20 cellular contexts compared by ENCODE assay signal in the genomic region with DNA sequence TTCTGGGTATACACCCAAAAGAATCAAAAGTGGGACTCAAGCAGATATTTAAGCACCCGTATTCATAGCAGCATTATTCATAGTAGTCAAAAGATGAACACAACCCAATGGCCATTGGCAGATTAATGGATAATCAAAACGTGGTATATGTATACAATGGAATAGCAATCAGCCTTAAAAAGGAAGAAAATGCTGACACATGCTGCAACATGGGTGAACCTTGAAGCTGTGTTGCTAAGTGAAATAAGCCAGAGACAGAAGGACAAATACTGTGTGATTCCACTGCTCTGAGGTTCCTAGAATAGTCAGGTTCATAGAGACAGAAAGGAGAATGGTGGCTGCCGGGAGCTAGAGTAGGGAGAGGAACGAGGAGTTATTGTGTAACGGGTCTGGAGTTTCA.
DNase-seq lines count a peak whose midpoint lies in the region; ATAC-seq and TF ChIP-seq lines count a peak whose summit lies in the region.
"Had no signal": no experiment of that assay in that cellular context is flagged by ENCODE, and none has a peak within 500 bp of the region (broad histone marks: within the 10 kb centered on the region; RNA-seq: fewer than 3 reads in every experiment).

No MANE protein-coding gene starts in this region.

- H3K4me3 ChIP-seq in left ventricle myocardium inferior (no peak overlapping the region), right cardiac atrium (ENCODE audit: low read length) (no peak overlapping the region), gastroesophageal sphincter (no peak overlapping the region), transverse colon (no peak overlapping the region), vagina (no peak overlapping the region)
- H3K4me3 ChIP-seq: BLaER1 treated with 17β-estradiol and CSF1 and Interleukin-3, amounts not matched to agents 10 nM and 100 nM had no signal

- DNase-seq in DMS 273 (lab: John Stamatoyannopoulos, UW; ENCODE audit: unreplicated experiment) (peak; percentile 24), DMS 273 treated with DMSO at 0.1 percent for 48 hours (lab: John Stamatoyannopoulos, UW) (no peak), left ventricle myocardium inferior (no peak), right cardiac atrium (no peak), transverse colon (no peak), vagina (ENCODE audit: extremely low spot score in 2 of 2) (no peak)
- DNase-seq: Caco-2; CD4-positive, alpha-beta memory T cell; DMS153; GDM1; IMR-90; NCI-H187; NCI-H226; NCI-H82 had no signal

- TF ChIP-seq POLR2A in gastroesophageal sphincter (IDR thresholded peaks at IDR 0.05) (no peak), transverse colon (IDR thresholded peaks at IDR 0.05) (no peak), vagina (IDR thresholded peaks at IDR 0.05) (no peak)

- H3K27me3 ChIP-seq in left ventricle myocardium inferior (ENCODE audit: low read depth), result peaks cover 32% of the 10 kb centered on the region
- no peaks in the 10 kb centered on the region for H3K27me3 ChIP-seq in right cardiac atrium (ENCODE audit: control insufficient read depth, insufficient read depth)
- H3K27me3 ChIP-seq in gastroesophageal sphincter, result no peaks in the 10 kb centered on the region
- H3K27me3 ChIP-seq in transverse colon, result no peaks in the 10 kb centered on the region
- no peaks in the 10 kb centered on the region for H3K27me3 ChIP-seq in vagina
- H3K27me3 ChIP-seq: BLaER1 treated with 17β-estradiol and CSF1 and Interleukin-3, amounts not matched to agents 10 nM and 100 nM had no signal

- peaks cover 22% of the 10 kb centered on the region for H3K4me1 ChIP-seq in left ventricle myocardium inferior
- H3K4me1 ChIP-seq in right cardiac atrium (ENCODE audit: control insufficient read depth, insufficient read depth, low read length), result peaks cover 4% of the 10 kb centered on the region
- H3K4me1 ChIP-seq in gastroesophageal sphincter, result peaks cover 5 to 23% (median 7%) of the 10 kb centered on the region in 3 donors
- H3K4me1 ChIP-seq in transverse colon, result peaks cover 15 to 47% (median 22%) of the 10 kb centered on the region in 4 donors
- peaks cover 6% of the 10 kb centered on the region for H3K4me1 ChIP-seq in vagina

- ATAC-seq in right cardiac atrium (no peak), gastroesophageal sphincter (peak; percentile 26), HG03520 (IDR thresholded peaks at IDR 0.05; ENCODE audit: unreplicated experiment) (no peak)
- ATAC-seq: Panc1, SK-N-SH treated with all-trans-retinoic acid at 6 μM for 48 hours had no signal

- TF ChIP-seq EP300 in gastroesophageal sphincter (IDR thresholded peaks at IDR 0.05) (no peak), transverse colon (IDR thresholded peaks at IDR 0.05; ENCODE audit: low read depth) (no peak)

- TF ChIP-seq CTCF in left ventricle myocardium inferior (IDR thresholded peaks at IDR 0.05; ENCODE audit: borderline replicate concordance), result no peak
- no peak for TF ChIP-seq CTCF in gastroesophageal sphincter (IDR thresholded peaks at IDR 0.05)
- TF ChIP-seq CTCF in transverse colon (IDR thresholded peaks at IDR 0.05), result no peak
- TF ChIP-seq CTCF in vagina (IDR thresholded peaks at IDR 0.05), result no peak

- H3K36me3 ChIP-seq in left ventricle myocardium inferior (no peaks in the 10 kb centered on the region), gastroesophageal sphincter (no peaks in the 10 kb centered on the region), transverse colon (no peaks in the 10 kb centered on the region), vagina (no peaks in the 10 kb centered on the region)
- H3K36me3 ChIP-seq: BLaER1 treated with 17β-estradiol and CSF1 and Interleukin-3, amounts not matched to agents 10 nM and 100 nM had no signal

- H3K27ac ChIP-seq in left ventricle myocardium inferior (replicated peaks) (peak overlapping the region; percentile 65), right cardiac atrium (ENCODE audit: low read length) (no peak overlapping the region), gastroesophageal sphincter (peak overlapping the region; percentile 35 to 75 (median 58)), transverse colon (peak overlapping the region; percentile 20 to 36 (median 28)), vagina (no peak overlapping the region)
- H3K27ac ChIP-seq: 22Rv1; BLaER1 treated with 17β-estradiol and CSF1 and Interleukin-3, amounts not matched to agents 10 nM and 100 nM had no signal

- 49% methylated on average over 5 of the region's 5 CpGs for WGBS in right cardiac atrium
- WGBS in gastroesophageal sphincter (ENCODE audit: low coverage in 1 of 2), 2 donors, result 23 to 29% methylated on average over 5 of the region's 5 CpGs
- WGBS in transverse colon (ENCODE audit: low coverage in 1 of 2), 2 donors, result 71 to 72% methylated on average over 5 of the region's 5 CpGs

- H3K9me3 ChIP-seq in left ventricle myocardium inferior (replicated peaks) (no peaks in the 10 kb centered on the region), right cardiac atrium (ENCODE audit: control insufficient read depth, low read length) (no peaks in the 10 kb centered on the region), gastroesophageal sphincter (no peaks in the 10 kb centered on the region), transverse colon (no peaks in the 10 kb centered on the region), vagina (no peaks in the 10 kb centered on the region)
- H3K9me3 ChIP-seq: BLaER1 treated with 17β-estradiol and CSF1 and Interleukin-3, amounts not matched to agents 10 nM and 100 nM; Caco-2 had no signal

- in situ Hi-C loops in transverse colon (cut with MboI; ENCODE audit: low pct_ligation_motif_present in 1 of 4, low pct_unique_long_range_greater_than_20kb in 1 of 4, low sequenced_read_pairs in 3 of 4), result no loop called here

- intact Hi-C loops in left ventricle myocardium inferior (cut with micrococcal nuclease), result no loop called here
- intact Hi-C loops in right cardiac atrium (cut with DNase I), result no loop called here
- intact Hi-C loops in transverse colon (cut with DNase I; ENCODE audit: low total_unique reads), result no loop called here
- intact Hi-C loops in vagina (cut with DNase I), result no loop called here

Comparison
In these comparisons a context has a peak if more than half of its experiments do, and no peak if none do; other contexts are left out.
1. H3K27ac ChIP-seq: peak in left ventricle myocardium inferior (single experiment), gastroesophageal sphincter (4 of 4) and transverse colon (4 of 4); none in right cardiac atrium (single experiment) and vagina (single experiment).